Comparison of ENCODE assay signal across 8 cellular contexts in the genomic region with DNA sequence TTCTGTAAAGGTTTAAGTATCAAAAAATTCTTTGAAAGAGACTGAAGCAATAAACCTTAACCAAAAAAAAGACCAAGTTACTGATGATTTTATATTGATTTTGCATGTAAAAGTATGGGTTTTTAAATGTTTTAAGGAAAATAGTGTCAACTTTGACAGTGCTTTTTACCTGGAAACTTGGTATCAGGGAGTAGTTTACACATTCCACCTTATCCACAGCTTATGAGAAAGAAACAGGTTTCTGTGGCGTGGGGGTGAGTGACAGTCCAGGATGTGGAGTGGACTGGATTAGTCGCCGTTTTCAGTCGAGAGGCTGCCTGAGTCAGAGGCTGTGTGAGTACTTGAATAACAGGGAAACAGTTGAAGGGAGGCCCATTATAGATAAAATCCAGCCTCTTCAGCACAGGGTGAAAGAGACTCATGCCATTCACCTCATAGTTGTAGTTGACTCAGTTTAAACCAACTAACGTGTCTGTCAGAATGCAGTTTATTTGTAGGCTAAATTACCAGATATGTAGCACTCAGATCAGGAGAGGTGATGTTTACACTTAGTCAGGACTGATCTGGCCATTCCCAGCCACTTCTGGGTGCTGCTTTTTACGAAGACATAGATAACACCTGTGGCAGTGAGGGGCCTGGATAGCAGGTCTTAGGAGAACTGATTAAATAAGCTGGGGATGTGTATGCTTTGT. TPM values are rescaled to one million over a fixed set of nuclear protein-coding genes. Genes with fewer than 3 reads are reported as not detected.
DNase-seq lines count a peak whose midpoint lies in the region; ATAC-seq and TF ChIP-seq lines count a peak whose summit lies in the region.

No MANE protein-coding gene starts in this region.

- DNase-seq in AG08396 (ENCODE audit: low spot score), result peak; percentile 60
- peak; percentile 38 for DNase-seq in NCI-H2029 treated with DMSO at 0.1 percent for 48 hours (lab: John Stamatoyannopoulos, UW)
- DNase-seq in activated T-helper 1 cell treated with anti-CD3 and anti-CD28 coated beads, Interleukin-12 subunit alpha, Interleukin-12 subunit beta, Interleukin-2, Interleukin-4 antibody, amounts not matched to agents 30 ng/mL and 10 ng/mL and 1 ng/mL, durations not matched to agents 14 hours and 24 hours and 36 hours (ENCODE audit: low spot score), result peak; percentile 42
- DNase-seq in right atrium auricular region (ENCODE audit: low spot score), result no peak
- DNase-seq in stimulated activated CD4-positive, alpha-beta T cell treated with anti-CD3 and anti-CD28 coated beads, Interleukin-4, amount 100 ng/mL, for 24 hours, result peak; percentile 87

- H3K4me3 ChIP-seq in right atrium auricular region, result no peak overlapping the region

- ATAC-seq in GM21515 (IDR thresholded peaks at IDR 0.05; ENCODE audit: unreplicated experiment) (peak; percentile 44), GM18519 (IDR thresholded peaks at IDR 0.05; ENCODE audit: low FRiP score, unreplicated experiment) (no peak), GM18517 (IDR thresholded peaks at IDR 0.05; ENCODE audit: unreplicated experiment) (no peak)

- H3K27me3 Mint-ChIP-seq in activated T-helper 1 cell treated with anti-CD3 and anti-CD28 coated beads, Interleukin-12 subunit alpha, Interleukin-12 subunit beta, Interleukin-2, Interleukin-4 antibody, amounts not matched to agents 30 ng/mL and 10 ng/mL and 1 ng/mL, durations not matched to agents 14 hours and 24 hours and 36 hours (ENCODE audit: insufficient read depth), result no peaks in the 10 kb centered on the region

- H3K27ac ChIP-seq in right atrium auricular region, result peak overlapping the region; percentile 59 to 64

- peaks cover 88% of the 10 kb centered on the region for H3K4me1 Mint-ChIP-seq in activated T-helper 1 cell treated with anti-CD3 and anti-CD28 coated beads, Interleukin-12 subunit alpha, Interleukin-12 subunit beta, Interleukin-2, Interleukin-4 antibody, amounts not matched to agents 30 ng/mL and 10 ng/mL and 1 ng/mL, durations not matched to agents 14 hours and 24 hours and 36 hours (ENCODE audit: low read depth)

- H3K36me3 ChIP-seq in right atrium auricular region, result no peaks in the 10 kb centered on the region

- no peaks in the 10 kb centered on the region for H3K9me3 Mint-ChIP-seq in activated T-helper 1 cell treated with anti-CD3 and anti-CD28 coated beads, Interleukin-12 subunit alpha, Interleukin-12 subunit beta, Interleukin-2, Interleukin-4 antibody, amounts not matched to agents 30 ng/mL and 10 ng/mL and 1 ng/mL, durations not matched to agents 14 hours and 24 hours and 36 hours

- intact Hi-C loops in activated T-helper 1 cell treated with anti-CD3 and anti-CD28 coated beads, Interleukin-12 subunit alpha, Interleukin-12 subunit beta, Interleukin-2, Interleukin-4 antibody, amounts not matched to agents 30 ng/mL and 10 ng/mL and 1 ng/mL, durations not matched to agents 14 hours and 24 hours and 36 hours (cut with micrococcal nuclease), result loop anchor here (1.0 to 10.0 kb wide), 13 partner anchors 8 to 831 kb away; partner anchors contain the start of gene CLYBL

- H3K36me3 Mint-ChIP-seq in activated T-helper 1 cell treated with anti-CD3 and anti-CD28 coated beads, Interleukin-12 subunit alpha, Interleukin-12 subunit beta, Interleukin-2, Interleukin-4 antibody, amounts not matched to agents 30 ng/mL and 10 ng/mL and 1 ng/mL, durations not matched to agents 14 hours and 24 hours and 36 hours (ENCODE audit: low read depth), result peaks cover 36% of the 10 kb centered on the region

- no peak for TF ChIP-seq CTCF in right atrium auricular region (IDR thresholded peaks at IDR 0.05)

- peak overlapping the region; percentile 87 for H3K27ac Mint-ChIP-seq in activated T-helper 1 cell treated with anti-CD3 and anti-CD28 coated beads, Interleukin-12 subunit alpha, Interleukin-12 subunit beta, Interleukin-2, Interleukin-4 antibody, amounts not matched to agents 30 ng/mL and 10 ng/mL and 1 ng/mL, durations not matched to agents 14 hours and 24 hours and 36 hours

- H3K4me3 Mint-ChIP-seq in activated T-helper 1 cell treated with anti-CD3 and anti-CD28 coated beads, Interleukin-12 subunit alpha, Interleukin-12 subunit beta, Interleukin-2, Interleukin-4 antibody, amounts not matched to agents 30 ng/mL and 10 ng/mL and 1 ng/mL, durations not matched to agents 14 hours and 24 hours and 36 hours, result peak overlapping the region; percentile 83

- H3K9me3 ChIP-seq in right atrium auricular region, result no peaks in the 10 kb centered on the region

- peaks cover 0 to 12% of the 10 kb centered on the region in 2 donors for H3K4me1 ChIP-seq in right atrium auricular region

- no peaks in the 10 kb centered on the region for H3K27me3 ChIP-seq in right atrium auricular region

RNA-seq across cellular contexts. Expression of gene GPR183, which starts 0.6 kb away (rescaled TPM):
- 22.6 and 23.6 TPM in 2 replicates for total RNA-seq in activated T-helper 1 cell treated with anti-CD3 and anti-CD28 coated beads, Interleukin-12 subunit alpha, Interleukin-12 subunit beta, Interleukin-2, Interleukin-4 antibody, amounts not matched to agents 30 ng/mL and 10 ng/mL and 1 ng/mL, durations not matched to agents 14 hours and 24 hours and 36 hours
- total RNA-seq in right atrium auricular region, result 10 to 100 TPM in 1 of 2 donors, 1 to 10 TPM in 1; 7.6 to 13.3 TPM

RNA-seq across cellular contexts. Expression of gene GPR18, which starts 49.6 kb away (rescaled TPM):
- total RNA-seq in activated T-helper 1 cell treated with anti-CD3 and anti-CD28 coated beads, Interleukin-12 subunit alpha, Interleukin-12 subunit beta, Interleukin-2, Interleukin-4 antibody, amounts not matched to agents 30 ng/mL and 10 ng/mL and 1 ng/mL, durations not matched to agents 14 hours and 24 hours and 36 hours, result 12.0 and 15.9 TPM in 2 replicates
- total RNA-seq in right atrium auricular region, result under 1 TPM in 1 of 2 donors, not detected in 1; 0.28 TPM

Comparison
In these comparisons a context has a peak if more than half of its experiments do, and no peak if none do; other contexts are left out.
1. RNA of gene GPR18, which starts 49.6 kb away (total RNA-seq): 12.0 to 15.9 TPM in activated T-helper 1 cell treated with anti-CD3 and anti-CD28 coated beads, Interleukin-12 subunit alpha, Interleukin-12 subunit beta, Interleukin-2, Interleukin-4 antibody, amounts not matched to agents 30 ng/mL and 10 ng/mL and 1 ng/mL, durations not matched to agents 14 hours and 24 hours and 36 hours; 0.28 TPM in right atrium auricular region; every median in the first group is over 10 times any median in the second.